1 cellular context compared by ENCODE assay signal in genomic region chr6:87674286-87674685, GRCh38.
TF ChIP-seq lines count a peak whose summit lies in the region.

No MANE protein-coding gene starts in this region.

TF ChIP-seq in IMR-90, 13 proteins besides CTCF, POLR2A, EP300 and RAD21 (continued from another document):
- TF ChIP-seq, protein P1, sequence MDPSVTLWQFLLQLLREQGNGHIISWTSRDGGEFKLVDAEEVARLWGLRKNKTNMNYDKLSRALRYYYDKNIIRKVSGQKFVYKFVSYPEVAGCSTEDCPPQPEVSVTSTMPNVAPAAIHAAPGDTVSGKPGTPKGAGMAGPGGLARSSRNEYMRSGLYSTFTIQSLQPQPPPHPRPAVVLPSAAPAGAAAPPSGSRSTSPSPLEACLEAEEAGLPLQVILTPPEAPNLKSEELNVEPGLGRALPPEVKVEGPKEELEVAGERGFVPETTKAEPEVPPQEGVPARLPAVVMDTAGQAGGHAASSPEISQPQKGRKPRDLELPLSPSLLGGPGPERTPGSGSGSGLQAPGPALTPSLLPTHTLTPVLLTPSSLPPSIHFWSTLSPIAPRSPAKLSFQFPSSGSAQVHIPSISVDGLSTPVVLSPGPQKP (IDR thresholded peaks at IDR 0.05; ENCODE audit: borderline replicate concordance, low read depth, low read length): no peak
- peak; percentile 90 for TF ChIP-seq NFE2L2 (IDR thresholded peaks at IDR 0.05; ENCODE audit: low read depth, low read length)
